ENCODE assay signal across 24 cellular contexts in the genomic region with DNA sequence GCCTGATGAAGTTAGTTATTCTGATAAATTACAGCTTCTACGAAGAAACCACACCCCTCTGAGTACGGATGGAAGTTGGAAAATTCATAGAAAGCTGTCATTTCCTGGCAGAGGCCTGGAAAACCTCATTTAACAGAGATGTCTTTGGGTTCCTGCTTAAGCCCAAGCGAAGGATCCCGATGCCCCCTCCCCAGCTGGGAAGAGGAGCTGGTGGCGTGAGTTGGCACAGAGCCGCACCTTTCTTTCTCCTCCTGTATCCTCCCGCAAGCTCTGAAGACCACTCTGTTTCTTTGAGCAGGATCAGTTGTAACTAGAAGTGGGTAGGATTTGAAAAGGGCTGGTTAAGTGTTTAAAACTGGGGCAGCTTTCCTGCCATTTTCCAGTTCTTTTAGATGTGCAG.
DNase-seq lines count a peak whose midpoint lies in the region; ATAC-seq and TF ChIP-seq lines count a peak whose summit lies in the region.
"Had no signal": no experiment of that assay in that cellular context is flagged by ENCODE, and none has a peak within 500 bp of the region (broad histone marks: within the 10 kb centered on the region; RNA-seq: fewer than 3 reads in every experiment).

No MANE protein-coding gene starts in this region.

- no peak overlapping the region for H3K23ac ChIP-seq in mesenchymal stem cell (ENCODE audit: low read length in 2 of 2)

- no peaks in the 10 kb centered on the region for H3K27me3 ChIP-seq in mesenchymal stem cell (ENCODE audit: control insufficient read depth in 1 of 2, insufficient read depth in 1 of 2, low read length in 2 of 2)
- H3K27me3 ChIP-seq: body of pancreas, stomach had no signal

- H3K9ac ChIP-seq in mesenchymal stem cell (ENCODE audit: low read length), result peak overlapping the region; percentile 55

- peaks cover 5% of the 10 kb centered on the region for H3K4me1 ChIP-seq in mesenchymal stem cell (ENCODE audit: control insufficient read depth, insufficient read depth, low read depth, low read length)
- H3K4me1 ChIP-seq: body of pancreas had no signal

- ATAC-seq in sciatic nerve, result peak; percentile 25
- ATAC-seq: activated naive CD4-positive, alpha-beta T cell treated with anti-CD3 and anti-CD28 coated beads, Interleukin-2, amount 50 U/mL, for 72 hours; HepG2; naive thymus-derived CD8-positive, alpha-beta T cell had no signal

- H3K9me3 ChIP-seq in mesenchymal stem cell (ENCODE audit: control insufficient read depth, low read length), result no peaks in the 10 kb centered on the region
- H3K9me3 ChIP-seq: body of pancreas, stomach had no signal

- H3K9me3 Mint-ChIP-seq in chondrocyte (ENCODE audit: low read depth), result peaks cover 4% of the 10 kb centered on the region
- H3K9me3 Mint-ChIP-seq: activated naive CD4-positive, alpha-beta T cell treated with anti-CD3 and anti-CD28 coated beads, Interleukin-2, amount 50 U/mL, for 72 hours had no signal

- no peak overlapping the region for H3K14ac ChIP-seq in mesenchymal stem cell (ENCODE audit: low read length in 2 of 2)

- no peak overlapping the region for H2BK15ac ChIP-seq in mesenchymal stem cell (ENCODE audit: low read depth, poor library complexity, severe bottlenecking)

- H2AK5ac ChIP-seq in mesenchymal stem cell (ENCODE audit: low read length, severe bottlenecking), result no peak overlapping the region

- no peaks in the 10 kb centered on the region for H3K36me3 ChIP-seq in mesenchymal stem cell (ENCODE audit: control insufficient read depth in 1 of 2, insufficient read depth in 2 of 2, low read depth in 1 of 2, low read length in 2 of 2)

- H3K79me1 ChIP-seq in mesenchymal stem cell (replicated peaks; ENCODE audit: low read length, poor library complexity, severe bottlenecking), result no peaks in the 10 kb centered on the region

- no peak overlapping the region for H2BK5ac ChIP-seq in mesenchymal stem cell (ENCODE audit: low read depth, low read length, poor library complexity, severe bottlenecking)

- no peak overlapping the region for H2BK12ac ChIP-seq in mesenchymal stem cell (ENCODE audit: low read length in 2 of 2)

- H3K4me3 ChIP-seq in AG10803 (ENCODE audit: low read length) (peak overlapping the region; percentile 29), mesenchymal stem cell (ENCODE audit: insufficient read depth in 1 of 2, low read depth in 1 of 2, low read length in 2 of 2) (peak overlapping the region in 1 of 2 experiments; percentile 9)
- H3K4me3 ChIP-seq: body of pancreas, stomach had no signal

- H3K4me2 ChIP-seq in mesenchymal stem cell (ENCODE audit: low read length, poor library complexity, severe bottlenecking), result no peak overlapping the region

- peaks cover 54% of the 10 kb centered on the region for H3K4me1 Mint-ChIP-seq in chondrocyte (ENCODE audit: low read depth)

- H2AFZ ChIP-seq in mesenchymal stem cell (ENCODE audit: low read depth, low read length), result no peak overlapping the region

- no peaks in the 10 kb centered on the region for H3K27me3 Mint-ChIP-seq in chondrocyte (ENCODE audit: low read depth)
- H3K27me3 Mint-ChIP-seq: CD4-positive, CD25-positive, alpha-beta regulatory T cell; naive thymus-derived CD8-positive, alpha-beta T cell; progenitor cell of endocrine pancreas had no signal

- DNase-seq in AG10803 (ENCODE audit: low read depth), result no peak
- DNase-seq in chondrocyte (ENCODE audit: low spot score), result no peak
- no peak for DNase-seq in mesenchymal stem cell
- DNase-seq in sciatic nerve (ENCODE audit: low spot score), result no peak
- DNase-seq in COLO668 (lab: John Stamatoyannopoulos, UW; ENCODE audit: unreplicated experiment), result no peak
- no peak for DNase-seq in COR-L47 (lab: John Stamatoyannopoulos, UW)
- no peak for DNase-seq in cerebellar cortex (ENCODE audit: low spot score)
- DNase-seq in A172 (ENCODE audit: low spot score), result no peak
- DNase-seq: activated CD4-positive, alpha-beta T cell treated with anti-CD3 and anti-CD28 coated beads for 1 hour; activated T-cell treated with anti-CD3 and anti-CD28 coated beads, Interleukin-2, amount 50 U/mL, for 48 hours; CD4-positive, CD25-positive, alpha-beta regulatory T cell; cortex of kidney; GDM1; hippocampal formation; mammary epithelial cell; naive thymus-derived CD8-positive, alpha-beta T cell; NCI-H1105; NCI-H526; stimulated activated CD4-positive, alpha-beta T cell treated with anti-CD3 and anti-CD28 coated beads, Interleukin-4, amount 100 ng/mL, for 4 hours; stomach had no signal

- no peak overlapping the region for H3K27ac ChIP-seq in mesenchymal stem cell (ENCODE audit: low read length, poor library complexity, severe bottlenecking)
- H3K27ac ChIP-seq: body of pancreas had no signal

- 84% methylated on average over 7 of the region's 7 CpGs for WGBS in mesenchymal stem cell

- no peak overlapping the region for H3K18ac ChIP-seq in mesenchymal stem cell (ENCODE audit: low read depth in 1 of 2, low read length in 2 of 2)

- TF ChIP-seq CTCF in AG10803 (conservative IDR thresholded peaks at IDR 0.05; ENCODE audit: low read length) (no peak), chondrocyte (IDR thresholded peaks at IDR 0.05) (no peak)

- H4K91ac ChIP-seq in mesenchymal stem cell (ENCODE audit: low read length), result no peak overlapping the region

- intact Hi-C loops in sciatic nerve (cut with DNase I), result no loop called here

- no peak overlapping the region for H2BK120ac ChIP-seq in mesenchymal stem cell (ENCODE audit: low read depth, low read length)

- H3K4ac ChIP-seq in mesenchymal stem cell (ENCODE audit: low read depth in 1 of 2, low read length in 2 of 2), result no peak overlapping the region

- H3K4me3 Mint-ChIP-seq in chondrocyte (ENCODE audit: unreplicated experiment), result peak overlapping the region; percentile 2
- H3K4me3 Mint-ChIP-seq: CD4-positive, CD25-positive, alpha-beta regulatory T cell; naive thymus-derived CD8-positive, alpha-beta T cell had no signal

- H3K27ac Mint-ChIP-seq in chondrocyte (ENCODE audit: unreplicated experiment), result peak overlapping the region; percentile 76
- H3K27ac Mint-ChIP-seq: CD4-positive, CD25-positive, alpha-beta regulatory T cell; progenitor cell of endocrine pancreas had no signal

- no peak overlapping the region for H4K8ac ChIP-seq in mesenchymal stem cell (ENCODE audit: low read length)

- H3K36me3 Mint-ChIP-seq in chondrocyte (ENCODE audit: low read depth), result peaks cover 4% of the 10 kb centered on the region
- H3K36me3 Mint-ChIP-seq: activated naive CD4-positive, alpha-beta T cell treated with anti-CD3 and anti-CD28 coated beads, Interleukin-2, amount 50 U/mL, for 72 hours had no signal
